1 cellular context compared by ENCODE assay signal in genomic region chr3:171333784-171334464, GRCh38.
TF ChIP-seq lines count a peak whose summit lies in the region.

No MANE protein-coding gene starts in this region.

TF ChIP-seq in K562, 482 proteins besides CTCF, POLR2A, EP300 and RAD21 (continued from another document):
- TF ChIP-seq, protein P1, sequence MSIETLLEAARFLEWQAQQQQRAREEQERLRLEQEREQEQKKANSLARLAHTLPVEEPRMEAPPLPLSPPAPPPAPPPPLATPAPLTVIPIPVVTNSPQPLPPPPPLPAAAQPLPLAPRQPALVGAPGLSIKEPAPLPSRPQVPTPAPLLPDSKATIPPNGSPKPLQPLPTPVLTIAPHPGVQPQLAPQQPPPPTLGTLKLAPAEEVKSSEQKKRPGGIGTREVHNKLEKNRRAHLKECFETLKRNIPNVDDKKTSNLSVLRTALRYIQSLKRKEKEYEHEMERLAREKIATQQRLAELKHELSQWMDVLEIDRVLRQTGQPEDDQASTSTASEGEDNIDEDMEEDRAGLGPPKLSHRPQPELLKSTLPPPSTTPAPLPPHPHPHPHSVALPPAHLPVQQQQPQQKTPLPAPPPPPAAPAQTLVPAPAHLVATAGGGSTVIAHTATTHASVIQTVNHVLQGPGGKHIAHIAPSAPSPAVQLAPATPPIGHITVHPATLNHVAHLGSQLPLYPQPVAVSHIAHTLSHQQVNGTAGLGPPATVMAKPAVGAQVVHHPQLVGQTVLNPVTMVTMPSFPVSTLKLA (conservative IDR thresholded peaks at IDR 0.05) = 0 out of 4 replicates have a peak, but pooled peaks of 1 of the 2 experiments have one; percentile 17
